3 cellular contexts compared by ENCODE assay signal in the genomic region with DNA sequence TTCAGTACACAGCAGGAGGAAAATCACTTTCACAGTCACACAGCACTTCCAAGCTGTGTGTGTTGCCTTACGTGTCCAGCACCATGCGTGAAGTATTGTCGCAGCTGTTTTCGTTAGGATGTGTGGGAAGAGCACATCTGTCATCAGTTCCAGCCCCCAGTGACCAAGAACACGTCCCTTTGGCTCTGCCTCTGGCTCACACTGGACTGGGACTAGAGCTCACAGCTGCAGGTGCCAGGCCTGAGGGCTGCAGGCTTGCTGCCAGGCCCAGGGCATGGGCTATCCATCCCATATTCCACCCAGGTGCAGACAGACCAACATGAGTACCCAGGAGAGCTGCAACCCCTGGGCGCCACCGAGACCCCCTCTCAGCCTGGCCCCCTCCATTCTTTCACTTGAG.
TF ChIP-seq lines count a peak whose summit lies in the region.

No MANE protein-coding gene starts in this region.

TF ChIP-seq in GM23338, 12 proteins besides CTCF, POLR2A, EP300 and RAD21:
- TF ChIP-seq ZNF331 (CRISPR knock-in tag; IDR thresholded peaks at IDR 0.05; ENCODE audit: low read depth), result no peak
- no peak for TF ChIP-seq NANOG (IDR thresholded peaks at IDR 0.05; ENCODE audit: borderline replicate concordance)
- TF ChIP-seq ZNF114 (CRISPR knock-in tag; IDR thresholded peaks at IDR 0.05), result no peak

TF ChIP-seq in K562, 482 proteins besides CTCF, POLR2A, EP300 and RAD21:
- TF ChIP-seq ZNF583 (CRISPR knock-in tag; IDR thresholded peaks at IDR 0.05), result 0 out of 2 replicates have a peak, but pooled peaks have one; percentile 17
- TF ChIP-seq NR4A1 (CRISPR knock-in tag; IDR thresholded peaks at IDR 0.05), result peak; percentile 51; the same call in 1 of the 2 replicates
- no peak for TF ChIP-seq NR4A1 (tag; IDR thresholded peaks at IDR 0.05)
- TF ChIP-seq MYNN (IDR thresholded peaks at IDR 0.05), result no peak
- TF ChIP-seq MYNN (CRISPR knock-in tag; IDR thresholded peaks at IDR 0.05), result no peak
- no peak for TF ChIP-seq ZFP30 (CRISPR knock-in tag; IDR thresholded peaks at IDR 0.05; ENCODE audit: borderline replicate concordance)
- TF ChIP-seq TCF7 (IDR thresholded peaks at IDR 0.05; ENCODE audit: borderline replicate concordance), result no peak
- no peak for TF ChIP-seq ZNF445 (CRISPR knock-in tag; IDR thresholded peaks at IDR 0.05; ENCODE audit: low read depth)
- TF ChIP-seq ZBTB7A (IDR thresholded peaks at IDR 0.05; ENCODE audit: borderline replicate concordance, control insufficient read depth, low read depth, low read length), result 0 out of 2 replicates have a peak, but pooled peaks have one; percentile 24
- TF ChIP-seq, protein P1, sequence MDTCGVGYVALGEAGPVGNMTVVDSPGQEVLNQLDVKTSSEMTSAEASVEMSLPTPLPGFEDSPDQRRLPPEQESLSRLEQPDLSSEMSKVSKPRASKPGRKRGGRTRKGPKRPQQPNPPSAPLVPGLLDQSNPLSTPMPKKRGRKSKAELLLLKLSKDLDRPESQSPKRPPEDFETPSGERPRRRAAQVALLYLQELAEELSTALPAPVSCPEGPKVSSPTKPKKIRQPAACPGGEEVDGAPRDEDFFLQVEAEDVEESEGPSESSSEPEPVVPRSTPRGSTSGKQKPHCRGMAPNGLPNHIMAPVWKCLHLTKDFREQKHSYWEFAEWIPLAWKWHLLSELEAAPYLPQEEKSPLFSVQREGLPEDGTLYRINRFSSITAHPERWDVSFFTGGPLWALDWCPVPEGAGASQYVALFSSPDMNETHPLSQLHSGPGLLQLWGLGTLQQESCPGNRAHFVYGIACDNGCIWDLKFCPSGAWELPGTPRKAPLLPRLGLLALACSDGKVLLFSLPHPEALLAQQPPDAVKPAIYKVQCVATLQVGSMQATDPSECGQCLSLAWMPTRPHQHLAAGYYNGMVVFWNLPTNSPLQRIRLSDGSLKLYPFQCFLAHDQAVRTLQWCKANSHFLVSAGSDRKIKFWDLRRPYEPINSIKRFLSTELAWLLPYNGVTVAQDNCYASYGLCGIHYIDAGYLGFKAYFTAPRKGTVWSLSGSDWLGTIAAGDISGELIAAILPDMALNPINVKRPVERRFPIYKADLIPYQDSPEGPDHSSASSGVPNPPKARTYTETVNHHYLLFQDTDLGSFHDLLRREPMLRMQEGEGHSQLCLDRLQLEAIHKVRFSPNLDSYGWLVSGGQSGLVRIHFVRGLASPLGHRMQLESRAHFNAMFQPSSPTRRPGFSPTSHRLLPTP (IDR thresholded peaks at IDR 0.05; ENCODE audit: borderline replicate concordance, extremely low read depth, insufficient read length), result no peak
- TF ChIP-seq POLR2AphosphoS5 (IDR thresholded peaks at IDR 0.05; ENCODE audit: control insufficient read depth, insufficient read depth, low read depth, low read length), result no peak
TF ChIP-seq in K562: peak in this region for 3.

TF ChIP-seq in HepG2, 621 proteins besides CTCF, POLR2A, EP300 and RAD21:
- TF ChIP-seq, protein P2, sequence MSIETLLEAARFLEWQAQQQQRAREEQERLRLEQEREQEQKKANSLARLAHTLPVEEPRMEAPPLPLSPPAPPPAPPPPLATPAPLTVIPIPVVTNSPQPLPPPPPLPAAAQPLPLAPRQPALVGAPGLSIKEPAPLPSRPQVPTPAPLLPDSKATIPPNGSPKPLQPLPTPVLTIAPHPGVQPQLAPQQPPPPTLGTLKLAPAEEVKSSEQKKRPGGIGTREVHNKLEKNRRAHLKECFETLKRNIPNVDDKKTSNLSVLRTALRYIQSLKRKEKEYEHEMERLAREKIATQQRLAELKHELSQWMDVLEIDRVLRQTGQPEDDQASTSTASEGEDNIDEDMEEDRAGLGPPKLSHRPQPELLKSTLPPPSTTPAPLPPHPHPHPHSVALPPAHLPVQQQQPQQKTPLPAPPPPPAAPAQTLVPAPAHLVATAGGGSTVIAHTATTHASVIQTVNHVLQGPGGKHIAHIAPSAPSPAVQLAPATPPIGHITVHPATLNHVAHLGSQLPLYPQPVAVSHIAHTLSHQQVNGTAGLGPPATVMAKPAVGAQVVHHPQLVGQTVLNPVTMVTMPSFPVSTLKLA (IDR thresholded peaks at IDR 0.05), result no peak
- TF ChIP-seq SNRNP70 (IDR thresholded peaks at IDR 0.05; ENCODE audit: low read depth, low read length), result no peak
- TF ChIP-seq MBD4 (IDR thresholded peaks at IDR 0.05; ENCODE audit: borderline replicate concordance, low read length), result no peak
- TF ChIP-seq NFIB (CRISPR knock-in tag; IDR thresholded peaks at IDR 0.05; ENCODE audit: borderline replicate concordance), result no peak
- TF ChIP-seq KLF6 (CRISPR knock-in tag; IDR thresholded peaks at IDR 0.05), result no peak
- TF ChIP-seq, protein P3, sequence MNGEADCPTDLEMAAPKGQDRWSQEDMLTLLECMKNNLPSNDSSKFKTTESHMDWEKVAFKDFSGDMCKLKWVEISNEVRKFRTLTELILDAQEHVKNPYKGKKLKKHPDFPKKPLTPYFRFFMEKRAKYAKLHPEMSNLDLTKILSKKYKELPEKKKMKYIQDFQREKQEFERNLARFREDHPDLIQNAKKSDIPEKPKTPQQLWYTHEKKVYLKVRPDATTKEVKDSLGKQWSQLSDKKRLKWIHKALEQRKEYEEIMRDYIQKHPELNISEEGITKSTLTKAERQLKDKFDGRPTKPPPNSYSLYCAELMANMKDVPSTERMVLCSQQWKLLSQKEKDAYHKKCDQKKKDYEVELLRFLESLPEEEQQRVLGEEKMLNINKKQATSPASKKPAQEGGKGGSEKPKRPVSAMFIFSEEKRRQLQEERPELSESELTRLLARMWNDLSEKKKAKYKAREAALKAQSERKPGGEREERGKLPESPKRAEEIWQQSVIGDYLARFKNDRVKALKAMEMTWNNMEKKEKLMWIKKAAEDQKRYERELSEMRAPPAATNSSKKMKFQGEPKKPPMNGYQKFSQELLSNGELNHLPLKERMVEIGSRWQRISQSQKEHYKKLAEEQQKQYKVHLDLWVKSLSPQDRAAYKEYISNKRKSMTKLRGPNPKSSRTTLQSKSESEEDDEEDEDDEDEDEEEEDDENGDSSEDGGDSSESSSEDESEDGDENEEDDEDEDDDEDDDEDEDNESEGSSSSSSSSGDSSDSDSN (CRISPR knock-in tag; IDR thresholded peaks at IDR 0.05), result no peak
- TF ChIP-seq RNF2 (conservative IDR thresholded peaks at IDR 0.05; ENCODE audit: low read depth), result no peak
- TF ChIP-seq ZFX (CRISPR knock-in tag; IDR thresholded peaks at IDR 0.05; ENCODE audit: low read depth), result no peak
- no peak for TF ChIP-seq GFI1 (CRISPR knock-in tag; IDR thresholded peaks at IDR 0.05; ENCODE audit: borderline replicate concordance)
- TF ChIP-seq JDP2 (CRISPR knock-in tag; IDR thresholded peaks at IDR 0.05; ENCODE audit: borderline replicate concordance), result no peak
- no peak for TF ChIP-seq JUND (CRISPR knock-in tag; IDR thresholded peaks at IDR 0.05)
- no peak for TF ChIP-seq DMAP1 (CRISPR knock-in tag; IDR thresholded peaks at IDR 0.05)
- no peak for TF ChIP-seq ZNF709 (CRISPR knock-in tag; IDR thresholded peaks at IDR 0.05)
